In genomic region chr1:11012260-11013159, GRCh38 we compare ENCODE assay signal across 8 cellular contexts. TPM values are rescaled to one million over a fixed set of nuclear protein-coding genes. Genes with fewer than 3 reads are reported as not detected.
DNase-seq lines count a peak whose midpoint lies in the region; ATAC-seq and TF ChIP-seq lines count a peak whose summit lies in the region.

TSS of gene TARDBP (plus strand) at chr1:11012654. CDS start at chr1:11013728, 1,074 bp downstream.

- H3K27ac ChIP-seq in left ventricle myocardium inferior (replicated peaks) = peak within 1 kb of the TSS; percentile 94
- peak within 1 kb of the TSS; percentile 94 to 96 for H3K27ac ChIP-seq in prostate gland

- H3K4me1 ChIP-seq in left ventricle myocardium inferior = peaks cover 55% of the 10 kb centered on the region
- peaks cover 8% of the 10 kb centered on the region for H3K4me1 ChIP-seq in prostate gland (replicated peaks)

- H3K9me3 ChIP-seq in left ventricle myocardium inferior (replicated peaks) = no peaks in the 10 kb centered on the region
- no peaks in the 10 kb centered on the region for H3K9me3 ChIP-seq in prostate gland

- H3K36me3 Mint-ChIP-seq in T-helper 1 cell treated with Interleukin-12 subunit alpha and Interleukin-12 subunit beta and Interleukin-4 antibody, amounts not matched to agents 30 μg/mL and 1 μg/mL, for 36 hours (ENCODE audit: low read depth) = peaks cover 27% of the 10 kb centered on the region

- no peaks in the 10 kb centered on the region for H3K27me3 ChIP-seq in left ventricle myocardium inferior (ENCODE audit: low read depth)
- no peaks in the 10 kb centered on the region for H3K27me3 ChIP-seq in prostate gland (replicated peaks; ENCODE audit: insufficient read depth)

- DNase-seq in NCI-H146 treated with DMSO at 0.1 percent for 48 hours (lab: John Stamatoyannopoulos, UW; ENCODE audit: unreplicated experiment) (peak; percentile 49), amniotic stem cell (lab: John Stamatoyannopoulos, UW) (peak; percentile 87), left ventricle myocardium inferior (peak; percentile 90), prostate gland (ENCODE audit: low spot score) (peak; percentile 84), ureter (ENCODE audit: low spot score) (peak; percentile 90)

- under 1% methylated on average over 71 of the region's 94 CpGs for WGBS in prostate gland

- peak within 1 kb of the TSS; percentile 87 for H3K4me3 Mint-ChIP-seq in T-helper 1 cell treated with Interleukin-12 subunit alpha and Interleukin-12 subunit beta and Interleukin-4 antibody, amounts not matched to agents 30 μg/mL and 1 μg/mL, for 36 hours

- peaks cover 17% of the 10 kb centered on the region for H3K4me1 Mint-ChIP-seq in T-helper 1 cell treated with Interleukin-12 subunit alpha and Interleukin-12 subunit beta and Interleukin-4 antibody, amounts not matched to agents 30 μg/mL and 1 μg/mL, for 36 hours (ENCODE audit: low read depth)

- H3K27ac Mint-ChIP-seq in T-helper 1 cell treated with Interleukin-12 subunit alpha and Interleukin-12 subunit beta and Interleukin-4 antibody, amounts not matched to agents 30 μg/mL and 1 μg/mL, for 36 hours = peak within 1 kb of the TSS; percentile 99

- no peaks in the 10 kb centered on the region for H3K9me3 Mint-ChIP-seq in T-helper 1 cell treated with Interleukin-12 subunit alpha and Interleukin-12 subunit beta and Interleukin-4 antibody, amounts not matched to agents 30 μg/mL and 1 μg/mL, for 36 hours

- TF ChIP-seq CTCF in left ventricle myocardium inferior (IDR thresholded peaks at IDR 0.05; ENCODE audit: borderline replicate concordance) (no peak), prostate gland (IDR thresholded peaks at IDR 0.05) (no peak)

- TF ChIP-seq POLR2A in prostate gland (IDR thresholded peaks at IDR 0.05) = peak; percentile 92

- H3K4me3 ChIP-seq in left ventricle myocardium inferior (peak within 1 kb of the TSS; percentile 95), prostate gland (peak within 1 kb of the TSS; percentile 93 to 99)

- intact Hi-C loops in left ventricle myocardium inferior (cut with micrococcal nuclease) = no loop called here
- intact Hi-C loops in prostate gland (cut with DNase I) = loop anchor here (5.0 kb wide), 1 partner anchor 35 kb away; no protein-coding TSS in a partner anchor

- H3K36me3 ChIP-seq in left ventricle myocardium inferior = peaks cover 40% of the 10 kb centered on the region
- peaks cover 0 to 4% of the 10 kb centered on the region in 2 donors for H3K36me3 ChIP-seq in prostate gland

- no peaks in the 10 kb centered on the region for H3K27me3 Mint-ChIP-seq in T-helper 1 cell treated with Interleukin-12 subunit alpha and Interleukin-12 subunit beta and Interleukin-4 antibody, amounts not matched to agents 30 μg/mL and 1 μg/mL, for 36 hours (ENCODE audit: low read depth)

- ATAC-seq in GM18498 (IDR thresholded peaks at IDR 0.05; ENCODE audit: unreplicated experiment) (peak; percentile 91), HG02884 (IDR thresholded peaks at IDR 0.05; ENCODE audit: unreplicated experiment) (peak; percentile 82)

RNA-seq across cellular contexts. Expression of gene TARDBP, which starts in this region (rescaled TPM):
- 95.5 TPM for total RNA-seq in left ventricle myocardium inferior
- total RNA-seq in prostate gland = 100 to 1,000 TPM in 1 of 2 donors, 10 to 100 TPM in 1; 93.7 to 151 TPM
- total RNA-seq in ureter = 180 TPM

Comparison
In these comparisons a context has a peak if more than half of its experiments do, and no peak if none do; other contexts are left out.
1. Peak in every context shown above with its lines: DNase-seq, ATAC-seq, H3K4me3 ChIP-seq and H3K27ac ChIP-seq.